In the genomic region with DNA sequence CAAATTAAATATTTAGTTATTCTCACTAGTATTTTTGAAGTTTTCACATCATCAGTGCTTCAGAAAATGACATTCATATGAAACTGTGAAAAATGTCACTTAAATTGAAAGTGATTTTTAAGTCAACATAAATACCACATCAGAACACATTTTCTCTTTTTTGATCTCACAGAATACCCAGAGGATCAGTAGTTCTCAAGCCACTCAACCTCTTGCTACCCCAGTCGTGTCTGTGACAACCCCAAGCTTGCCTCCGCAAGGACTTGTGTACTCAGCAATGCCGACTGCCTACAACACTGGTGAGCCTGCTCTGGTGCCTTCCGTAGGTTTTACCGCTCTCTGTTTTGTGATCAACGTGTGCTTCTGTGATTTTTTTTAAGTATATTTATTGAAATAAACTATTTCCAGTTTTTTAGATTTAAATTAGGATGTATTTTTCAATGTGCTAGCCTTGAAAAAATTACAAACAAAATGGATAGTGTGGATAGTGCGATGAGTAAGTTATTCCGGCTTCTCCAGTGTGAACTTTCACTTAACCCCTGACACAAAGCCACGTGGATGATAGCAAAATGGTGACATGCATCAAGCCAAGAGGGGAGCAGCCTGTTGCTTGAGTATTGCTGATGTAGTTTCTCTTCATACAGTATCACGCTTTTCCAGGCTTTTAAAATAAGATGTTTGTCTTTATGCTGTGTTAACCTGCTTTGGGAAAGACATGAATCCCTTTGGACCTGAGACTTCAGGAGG, we compare ENCODE assay signal across 10 cellular contexts. TPM values are rescaled to one million over a fixed set of nuclear protein-coding genes. Genes with fewer than 3 reads are reported as not detected.
A peak's percentile ranks its signal among the peaks of the same experiment; 100 is the strongest.
DNase-seq lines count a peak whose midpoint lies in the region; ATAC-seq and TF ChIP-seq lines count a peak whose summit lies in the region.
"Had no signal": no experiment of that assay in that cellular context is flagged by ENCODE, and none has a peak within 500 bp of the region (broad histone marks: within the 10 kb centered on the region; RNA-seq: fewer than 3 reads in every experiment).

No MANE protein-coding gene starts in this region.

- peak overlapping the region in 1 of 3 experiments; percentile 48; a peak in 1 of 7 replicates for H3K27ac Mint-ChIP-seq in H9
- H3K27ac Mint-ChIP-seq in activated B cell treated with CpG ODN at 0.5 μM for 24 hours: peak overlapping the region; percentile 20
- H3K27ac Mint-ChIP-seq in effector memory CD8-positive, alpha-beta T cell: no peak overlapping the region

- H2AK5ac ChIP-seq in H9 (ENCODE audit: insufficient read length, low read length): no peak overlapping the region

- CTCF ChIA-PET in activated B cell treated with CpG ODN at 0.5 μM for 24 hours (lab: Charles Lee): interaction anchor here (1.6 kb wide), 1 partner anchor 11 kb away, joined by 6 read pairs; no protein-coding TSS in a partner anchor

- H2BK15ac ChIP-seq in H9 (ENCODE audit: low read depth, low read length): no peak overlapping the region

- no peak overlapping the region for H2AFZ ChIP-seq in H9 (ENCODE audit: low read length)

- ATAC-seq in activated B cell treated with CpG ODN at 0.5 μM for 24 hours (ENCODE audit: low read depth) (no peak), HG03108 (IDR thresholded peaks at IDR 0.05; ENCODE audit: unreplicated experiment) (no peak), GM18498 (IDR thresholded peaks at IDR 0.05; ENCODE audit: unreplicated experiment) (no peak), GM19035 (IDR thresholded peaks at IDR 0.05; ENCODE audit: unreplicated experiment) (no peak)
- peak; percentile 33 for ATAC-seq in effector memory CD8-positive, alpha-beta T cell (replicated peaks)

- H2BK20ac ChIP-seq in H9 (ENCODE audit: low read depth, low read length, poor library complexity, severe bottlenecking): no peak overlapping the region

- no peaks in the 10 kb centered on the region for H3K23me2 ChIP-seq in H9 (ENCODE audit: insufficient read length, low read depth, low read length, poor library complexity, severe bottlenecking)

- no peak overlapping the region for H4K91ac ChIP-seq in H9 (ENCODE audit: insufficient read length, low read depth, low read length)

- H2BK12ac ChIP-seq in H9 (ENCODE audit: insufficient read length, low read depth, low read length): no peak overlapping the region

- H3K18ac ChIP-seq in H9 (ENCODE audit: insufficient read length, low read depth, low read length): peak overlapping the region; percentile 32

- TF ChIP-seq CTCF in H9 (conservative IDR thresholded peaks at IDR 0.05) (no peak), activated B cell treated with CpG ODN at 0.5 μM for 24 hours (IDR thresholded peaks at IDR 0.05) (no peak)

- H3K4me1 ChIP-seq in H9 (ENCODE audit: insufficient read depth, low read length): no peaks in the 10 kb centered on the region

- H3K4me1 Mint-ChIP-seq in H9 (peaks cover 7 to 10% of the 10 kb centered on the region in 2 experiments; a peak in 3 of 4 replicates), activated B cell treated with CpG ODN at 0.5 μM for 24 hours (peaks cover 26% of the 10 kb centered on the region)
- H3K4me1 Mint-ChIP-seq in effector memory CD8-positive, alpha-beta T cell (ENCODE audit: low read depth in 2 of 2): peaks cover 0 to 7% of the 10 kb centered on the region in 2 donors

- no peaks in the 10 kb centered on the region for H3K9me3 Mint-ChIP-seq in H9
- no peaks in the 10 kb centered on the region for H3K9me3 Mint-ChIP-seq in activated B cell treated with CpG ODN at 0.5 μM for 24 hours
- H3K9me3 Mint-ChIP-seq in effector memory CD8-positive, alpha-beta T cell: no peaks in the 10 kb centered on the region

- H3K27me3 Mint-ChIP-seq in H9 (ENCODE audit: low read depth) (no peaks in the 10 kb centered on the region), activated B cell treated with CpG ODN at 0.5 μM for 24 hours (no peaks in the 10 kb centered on the region)
- no peaks in the 10 kb centered on the region for H3K27me3 Mint-ChIP-seq in effector memory CD8-positive, alpha-beta T cell

- no peak overlapping the region for H3K27ac ChIP-seq in H9 (ENCODE audit: insufficient read length, low read depth, low read length)

- no peak overlapping the region for H3K14ac ChIP-seq in H9 (ENCODE audit: insufficient read depth, low read length)

- no peaks in the 10 kb centered on the region for H3K79me2 ChIP-seq in H9 (ENCODE audit: insufficient read depth, low read length)

- no peak overlapping the region for H3K9ac ChIP-seq in H9 (ENCODE audit: extremely low read depth, insufficient read length, low read length)

- H3K23ac ChIP-seq in H9 (ENCODE audit: insufficient read length, low read depth, low read length): no peak overlapping the region

- DNase-seq in H9 (no peak), activated B cell treated with CpG ODN at 0.5 μM for 24 hours (no peak), DMS153 treated with DMSO at 0.1 percent for 48 hours (lab: John Stamatoyannopoulos, UW; ENCODE audit: unreplicated experiment) (no peak)
- no peak for DNase-seq in effector memory CD8-positive, alpha-beta T cell
- DNase-seq in stimulated activated CD8-positive, alpha-beta memory T cell treated with anti-CD3 and anti-CD28 coated beads, Interleukin-4, amount 100 ng/mL, for 48 hours: peak; percentile 47
- DNase-seq: OCI-M1, retina had no signal

- no peak overlapping the region for H3K4me2 ChIP-seq in H9 (ENCODE audit: insufficient read depth, insufficient read length, low read length)

- H3K36me3 Mint-ChIP-seq in H9 (ENCODE audit: insufficient read depth in 1 of 3, low read depth in 3 of 3) (peaks cover 3 to 18% (median 9%) of the 10 kb centered on the region in 3 experiments; a peak in 5 of 7 replicates), activated B cell treated with CpG ODN at 0.5 μM for 24 hours (ENCODE audit: low read depth) (peaks cover 46% of the 10 kb centered on the region)
- peaks cover 14% of the 10 kb centered on the region for H3K36me3 Mint-ChIP-seq in effector memory CD8-positive, alpha-beta T cell (ENCODE audit: insufficient read depth)

- no peak overlapping the region for H4K8ac ChIP-seq in H9 (replicated peaks; ENCODE audit: insufficient read length, low read depth, low read length)

- no CpG with 5 or more reads among the region's 10 CpGs for WGBS in H9 (ENCODE audit: extremely low coverage, insufficient read length, low lambda C conversion rate)

- H2BK5ac ChIP-seq in H9 (ENCODE audit: insufficient read length, low read length): no peak overlapping the region

- H3K79me1 ChIP-seq in H9 (ENCODE audit: insufficient read depth, low read depth, low read length, poor library complexity, severe bottlenecking): no peaks in the 10 kb centered on the region

- no peaks in the 10 kb centered on the region for H3K9me3 ChIP-seq in H9 (ENCODE audit: control insufficient read depth, low read depth, low read length)

- no peak overlapping the region for H3T11ph ChIP-seq in H9 (ENCODE audit: low read length)

- no peaks in the 10 kb centered on the region for H4K20me1 ChIP-seq in H9 (ENCODE audit: control insufficient read depth, insufficient read depth, insufficient read length)

- H2BK120ac ChIP-seq in H9 (ENCODE audit: low read depth, low read length, poor library complexity, severe bottlenecking): no peak overlapping the region

- no peak overlapping the region for H3K4ac ChIP-seq in H9 (ENCODE audit: low read depth, low read length)

- intact Hi-C loops in activated B cell treated with CpG ODN at 0.5 μM for 24 hours (cut with micrococcal nuclease): no loop called here

- H3K56ac ChIP-seq in H9 (ENCODE audit: insufficient read length, low read depth, low read length): no peak overlapping the region

- POLR2A ChIA-PET in activated B cell treated with CpG ODN at 0.5 μM for 24 hours (lab: Charles Lee): no interaction called here

- H3K4me3 Mint-ChIP-seq in H9: no peak overlapping the region
- no peak overlapping the region for H3K4me3 Mint-ChIP-seq in activated B cell treated with CpG ODN at 0.5 μM for 24 hours
- peak overlapping the region; percentile 42 to 69 for H3K4me3 Mint-ChIP-seq in effector memory CD8-positive, alpha-beta T cell

- H4K5ac ChIP-seq in H9 (ENCODE audit: insufficient read length, low read depth, low read length): peak overlapping the region; percentile 54

- no peaks in the 10 kb centered on the region for H3K27me3 ChIP-seq in H9 (ENCODE audit: insufficient read depth, low read length)

RNA-seq across cellular contexts. Expression of a gene that starts 26.5 kb away (rescaled TPM):
- total RNA-seq in H9 (2021): 9.3 and 10.0 TPM in 2 replicates
- total RNA-seq in activated B cell treated with CpG ODN at 0.5 μM for 24 hours: 4.7 and 6.1 TPM in 2 replicates

Comparison
In these comparisons a context has a peak if more than half of its experiments do, and no peak if none do; other contexts are left out.
1. H3K4me3 Mint-ChIP-seq: peak in effector memory CD8-positive, alpha-beta T cell (2 of 2); none in H9 (0 of 2) and activated B cell treated with CpG ODN at 0.5 μM for 24 hours (single experiment).